ENCODE assay signal across 1 cellular context in genomic region chr5:75461679-75462078, GRCh38.
TF ChIP-seq lines count a peak whose summit lies in the region.

No MANE protein-coding gene starts in this region.

TF ChIP-seq in GM12878, 131 proteins besides CTCF, POLR2A, EP300 and RAD21 (continued from another document):
- TF ChIP-seq NFYA (IDR thresholded peaks at IDR 0.05; ENCODE audit: borderline replicate concordance, low read depth, low read length): no peak
- no peak for TF ChIP-seq PAX8 (IDR thresholded peaks at IDR 0.05)
- TF ChIP-seq EED (IDR thresholded peaks at IDR 0.05; ENCODE audit: low read depth): no peak
